In the genomic region with DNA sequence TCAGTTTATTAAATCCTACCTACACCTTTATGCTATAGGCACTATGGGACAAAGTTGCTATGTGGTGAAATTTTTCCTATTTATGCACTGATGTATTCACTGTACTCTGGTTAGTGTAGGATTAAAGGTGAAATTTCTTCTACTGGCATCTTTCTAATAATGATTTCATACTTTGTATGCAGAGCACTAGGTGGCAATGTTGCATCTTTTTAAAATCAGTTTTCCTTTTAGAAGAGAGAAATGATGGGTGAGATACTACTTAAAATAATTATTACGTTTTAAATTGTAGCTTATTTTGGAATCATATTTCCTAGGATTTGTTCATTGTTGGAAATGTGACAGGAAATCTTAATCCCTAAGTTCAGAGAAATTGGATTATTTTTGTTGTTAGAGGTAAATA, we compare ENCODE assay signal across 8 cellular contexts.
DNase-seq lines count a peak whose midpoint lies in the region; ATAC-seq and TF ChIP-seq lines count a peak whose summit lies in the region.

No MANE protein-coding gene starts in this region.

- no peaks in the 10 kb centered on the region for H3K27me3 ChIP-seq in neural progenitor cell

- H3K4me3 Mint-ChIP-seq in neural progenitor cell, result no peak overlapping the region
- no peak overlapping the region for H3K4me3 Mint-ChIP-seq in stimulated activated naive B cell treated with anti-CD40 and anti-IgM and Interleukin-4, amounts not matched to agents 10 μg/mL and 1 μg/mL and 100 μg/mL, for 72 hours

- H3K9me3 Mint-ChIP-seq in neural progenitor cell, result peaks cover 6% of the 10 kb centered on the region
- no peaks in the 10 kb centered on the region for H3K9me3 Mint-ChIP-seq in stimulated activated naive B cell treated with anti-CD40 and anti-IgM and Interleukin-4, amounts not matched to agents 10 μg/mL and 1 μg/mL and 100 μg/mL, for 72 hours

- H3K9ac ChIP-seq in neural progenitor cell, result no peak overlapping the region

- H3K9me3 ChIP-seq in neural progenitor cell (ENCODE audit: low read depth), result no peaks in the 10 kb centered on the region

- H3K4me2 ChIP-seq in neural progenitor cell, result no peak overlapping the region

- peak; percentile 7 for TF ChIP-seq CTCF in cardiac fibroblast (IDR thresholded peaks at IDR 0.05; ENCODE audit: low read depth, low read length)
- TF ChIP-seq CTCF in neural progenitor cell (IDR thresholded peaks at IDR 0.05), result peak; percentile 66

- H3K27me3 Mint-ChIP-seq in neural progenitor cell (ENCODE audit: insufficient read depth, low read depth), result no peaks in the 10 kb centered on the region
- H3K27me3 Mint-ChIP-seq in stimulated activated naive B cell treated with anti-CD40 and anti-IgM and Interleukin-4, amounts not matched to agents 10 μg/mL and 1 μg/mL and 100 μg/mL, for 72 hours, result peaks cover 4 to 5% of the 10 kb centered on the region in 2 donors

- H4K20me1 ChIP-seq in neural progenitor cell (ENCODE audit: low read depth), result no peaks in the 10 kb centered on the region

- H3F3A ChIP-seq in neural progenitor cell (ENCODE audit: low read depth), result no peaks in the 10 kb centered on the region

- no peak overlapping the region for H3K27ac Mint-ChIP-seq in neural progenitor cell
- H3K27ac Mint-ChIP-seq in stimulated activated naive B cell treated with anti-CD40 and anti-IgM and Interleukin-4, amounts not matched to agents 10 μg/mL and 1 μg/mL and 100 μg/mL, for 72 hours, result no peak overlapping the region

- H3K4me3 ChIP-seq in cardiac fibroblast (replicated peaks in 1 of 2; ENCODE audit: low read depth in 2 of 2, low read length in 2 of 2) (no peak overlapping the region), neural progenitor cell (no peak overlapping the region)

- H3K79me2 ChIP-seq in neural progenitor cell (ENCODE audit: low read depth), result no peaks in the 10 kb centered on the region

- H3K27ac ChIP-seq in neural progenitor cell, result no peak overlapping the region

- H3K4me1 Mint-ChIP-seq in neural progenitor cell, result peaks cover 13% of the 10 kb centered on the region
- H3K4me1 Mint-ChIP-seq in stimulated activated naive B cell treated with anti-CD40 and anti-IgM and Interleukin-4, amounts not matched to agents 10 μg/mL and 1 μg/mL and 100 μg/mL, for 72 hours, result no peaks in the 10 kb centered on the region

- H2AFZ ChIP-seq in neural progenitor cell (replicated peaks), result no peak overlapping the region

- no peaks in the 10 kb centered on the region for H3K4me1 ChIP-seq in neural progenitor cell

- H3K36me3 Mint-ChIP-seq in neural progenitor cell, result no peaks in the 10 kb centered on the region
- no peaks in the 10 kb centered on the region for H3K36me3 Mint-ChIP-seq in stimulated activated naive B cell treated with anti-CD40 and anti-IgM and Interleukin-4, amounts not matched to agents 10 μg/mL and 1 μg/mL and 100 μg/mL, for 72 hours

- DNase-seq in GM03348 (ENCODE audit: low spot score) (peak; percentile 47), NCI-H2029 (lab: John Stamatoyannopoulos, UW) (peak; percentile 52), cardiac fibroblast (ENCODE audit: low read depth in 2 of 2) (peak; percentile 36 to 41), neural progenitor cell (ENCODE audit: low spot score) (peak; percentile 28), T-helper 1 cell (no peak)
- DNase-seq in stimulated activated naive B cell treated with anti-CD40 and anti-IgM and Interleukin-4, amounts not matched to agents 10 μg/mL and 1 μg/mL and 100 μg/mL, for 72 hours, result no peak
- no peak for DNase-seq in activated effector memory CD4-positive, alpha-beta T cell treated with anti-CD3 and anti-CD28 coated beads, Interleukin-2, amount 50 U/mL, for 16 hours

- no peaks in the 10 kb centered on the region for H3K36me3 ChIP-seq in neural progenitor cell

- ATAC-seq in GM21619 (IDR thresholded peaks at IDR 0.05; ENCODE audit: unreplicated experiment), result no peak
- ATAC-seq in stimulated activated naive B cell treated with anti-CD40 and anti-IgM and Interleukin-4, amounts not matched to agents 10 μg/mL and 1 μg/mL and 100 μg/mL, for 72 hours (replicated peaks), result no peak

Comparison
In these comparisons a context has a peak if more than half of its experiments do, and no peak if none do; other contexts are left out.
1. DNase-seq: peak in GM03348 (single experiment), NCI-H2029 (single experiment), cardiac fibroblast (2 of 2) and neural progenitor cell (single experiment); none in T-helper 1 cell (0 of 5), stimulated activated naive B cell treated with anti-CD40 and anti-IgM and Interleukin-4, amounts not matched to agents 10 μg/mL and 1 μg/mL and 100 μg/mL, for 72 hours (single experiment) and activated effector memory CD4-positive, alpha-beta T cell treated with anti-CD3 and anti-CD28 coated beads, Interleukin-2, amount 50 U/mL, for 16 hours (single experiment).